25 cellular contexts compared by ENCODE assay signal in the genomic region with DNA sequence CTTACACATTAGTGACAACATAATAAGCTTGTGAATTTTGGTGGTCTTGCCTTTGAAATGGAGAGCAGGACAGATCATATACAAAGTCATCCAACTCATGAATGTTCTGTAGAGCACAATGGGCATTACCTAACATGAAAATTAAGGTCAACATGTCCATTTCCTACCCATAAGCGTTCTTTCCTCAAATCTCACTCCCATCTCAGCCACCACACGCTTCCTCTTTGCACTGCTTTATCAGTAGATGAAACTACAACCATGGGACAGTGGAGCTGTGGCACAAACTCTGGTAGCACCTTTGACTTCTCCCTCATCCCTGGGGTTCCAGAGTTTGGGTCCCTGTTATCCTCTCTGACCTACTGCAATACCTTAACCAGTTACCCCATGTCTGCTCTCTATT. TPM values are rescaled to one million over a fixed set of nuclear protein-coding genes. Genes with fewer than 3 reads are reported as not detected.
DNase-seq lines count a peak whose midpoint lies in the region; ATAC-seq, FAIRE-seq and TF ChIP-seq lines count a peak whose summit lies in the region.
"Had no signal": no experiment of that assay in that cellular context is flagged by ENCODE, and none has a peak within 500 bp of the region (broad histone marks: within the 10 kb centered on the region; RNA-seq: fewer than 3 reads in every experiment).

No MANE protein-coding gene starts in this region.

- peaks cover 57% of the 10 kb centered on the region for H3K79me2 ChIP-seq in hepatocyte

- no peaks in the 10 kb centered on the region for H3K27me3 ChIP-seq in hepatocyte
- H3K27me3 ChIP-seq: BE2C had no signal

- CTCF ChIA-PET in A549 (lab: Yijun Ruan, JAX) = interaction anchor here (1.9 kb wide), 2 partner anchors 37 to 45 kb away, joined by 10 to 15 read pairs; a partner anchor contains a TSS

- POLR2A ChIA-PET in A549 (lab: Yijun Ruan, JAX) = interaction anchor here (1.2 kb wide), 1 partner anchor 9 kb away, joined by 4 read pairs; no protein-coding TSS in a partner anchor

- peaks cover 22% of the 10 kb centered on the region for H3K36me3 Mint-ChIP-seq in neural crest cell (ENCODE audit: low read depth)

- no peaks in the 10 kb centered on the region for H3K27me3 Mint-ChIP-seq in neural crest cell (ENCODE audit: low read depth)

- no peak for ATAC-seq in A549
- ATAC-seq in GM19467 (IDR thresholded peaks at IDR 0.05; ENCODE audit: unreplicated experiment) = no peak
- no peak for ATAC-seq in GM21723 (IDR thresholded peaks at IDR 0.05; ENCODE audit: unreplicated experiment)
- no peak for ATAC-seq in GM19455 (IDR thresholded peaks at IDR 0.05; ENCODE audit: unreplicated experiment)

- TF ChIP-seq EP300 in A549 (IDR thresholded peaks at IDR 0.05) = no peak

- H3K4me1 Mint-ChIP-seq in neural crest cell = peaks cover 47% of the 10 kb centered on the region

- no peak overlapping the region for H2AFZ ChIP-seq in hepatocyte
- H2AFZ ChIP-seq: GM23248 had no signal

- TF ChIP-seq CTCF in A549 (IDR thresholded peaks at IDR 0.05) (no peak), hepatocyte (IDR thresholded peaks at IDR 0.05; ENCODE audit: poor library complexity) (no peak), neural crest cell (conservative IDR thresholded peaks at IDR 0.05) (no peak)

- peaks cover 8% of the 10 kb centered on the region for H3K9me3 Mint-ChIP-seq in neural crest cell

- no peak for TF ChIP-seq POLR2A in A549 (IDR thresholded peaks at IDR 0.05; ENCODE audit: low read length)

- WGBS in A549 (ENCODE audit: missing lambda C conversion rate) = 62% methylated on average over 2 of the region's 2 CpGs
- WGBS in hepatocyte (ENCODE audit: low lambda C conversion rate, missing lambda C conversion rate) = 79% methylated on average over 2 of the region's 2 CpGs

- peak overlapping the region; percentile 96 to 98 for H3K27ac ChIP-seq in A549
- no peak overlapping the region for H3K27ac ChIP-seq in hepatocyte
- H3K27ac ChIP-seq: GM23248 had no signal

- no peaks in the 10 kb centered on the region for H3K36me3 ChIP-seq in hepatocyte (replicated peaks; ENCODE audit: insufficient read depth, low read depth)
- H3K36me3 ChIP-seq: BE2C had no signal

- no peak overlapping the region for H3K27ac Mint-ChIP-seq in neural crest cell (ENCODE audit: unreplicated experiment)

- H3K4me2 ChIP-seq in A549 (peak overlapping the region; percentile 90), hepatocyte (peak overlapping the region; percentile 76)

- no peaks in the 10 kb centered on the region for H4K20me1 ChIP-seq in hepatocyte (ENCODE audit: insufficient read depth, poor library complexity, severe bottlenecking)

- no peaks in the 10 kb centered on the region for H3K9me2 ChIP-seq in hepatocyte (replicated peaks; ENCODE audit: insufficient read depth)

- DNase-seq in A549 (ENCODE audit: low read depth in 1 of 2, low spot score in 1 of 2) = no peak
- DNase-seq in OCI-M1 (lab: John Stamatoyannopoulos, UW) = peak; percentile 59
- no peak for DNase-seq in hepatocyte (ENCODE audit: low spot score)
- no peak for DNase-seq in neural crest cell (ENCODE audit: low read depth, low spot score)
- DNase-seq in stimulated activated CD4-positive, alpha-beta T cell treated with anti-CD3 and anti-CD28 coated beads, Interleukin-1b, Interleukin-23, amount 100 ng/mL, for 48 hours = no peak
- DNase-seq: BE2C, EL, GF-D8, GM23248, IMR-90, NCI-H1048, NCI-H1417 treated with DMSO at 0.1 percent for 48 hours, NCI-H187, NCI-H2107, NCI-H446 treated with DMSO at 0.1 percent for 48 hours, NCI-H526 treated with DMSO at 0.1 percent for 48 hours, Right ventricle myocardium superior had no signal

- H3K4me1 ChIP-seq in A549 (peaks cover 75% of the 10 kb centered on the region), hepatocyte (ENCODE audit: insufficient read depth) (peaks cover 37% of the 10 kb centered on the region)
- H3K4me1 ChIP-seq: BE2C had no signal

- H3K9me3 ChIP-seq in A549 (no peaks in the 10 kb centered on the region), hepatocyte (ENCODE audit: low read depth) (no peaks in the 10 kb centered on the region)
- H3K9me3 ChIP-seq: BE2C, HAP-1 had no signal

- H3K4me3 ChIP-seq in A549 (peak overlapping the region; percentile 65), hepatocyte (no peak overlapping the region)
- H3K4me3 ChIP-seq: GM23248, HAP-1 had no signal

- TF ChIP-seq RAD21 in A549 (conservative IDR thresholded peaks at IDR 0.05 in 1 of 2, IDR thresholded peaks at IDR 0.05 in 1 of 2) = no peak

- peak overlapping the region; percentile 35 for H3K4me3 Mint-ChIP-seq in neural crest cell

- FAIRE-seq in A549 (lab: Jason Lieb, UNC) = no peak
- FAIRE-seq: A204.1, HTR-8/SVneo had no signal

TF ChIP-seq in A549, 52 proteins besides CTCF, POLR2A, EP300 and RAD21:
- TF ChIP-seq EHF (CRISPR knock-in tag; IDR thresholded peaks at IDR 0.05) = no peak
- 0 out of 2 replicates have a peak, but pooled peaks have one; percentile 27 for TF ChIP-seq HOXB13 (CRISPR knock-in tag; IDR thresholded peaks at IDR 0.05; ENCODE audit: low read depth)

RNA-seq across cellular contexts. Expression of a gene that starts 2.2 kb away (rescaled TPM):
- polyA plus RNA-seq in A549 (2011; rRNA removed) = 829 TPM in 2 replicates
- 164 and 181 TPM in 2 replicates for polyA plus RNA-seq in A549 (2012; cell fraction: cytosol; rRNA removed)
- 144 and 182 TPM in 2 replicates for polyA plus RNA-seq in A549 (2012; cell fraction: nucleus; rRNA removed)
- polyA plus RNA-seq in A549 (2017; fragmentation: RNase III; extraction: RNeasy Plus Mini Kit Qiagen cat#74134 plus additional on column Dnase treatment) = 325 to 395 TPM (median 381 TPM) in 3 replicates
- polyA minus RNA-seq in A549 (2011; rRNA and poly(A)+ RNA removed) = 137 and 147 TPM in 2 replicates
- total RNA-seq in hepatocyte = 292 and 337 TPM in 2 replicates
- 244 and 273 TPM in 2 replicates for polyA plus RNA-seq in hepatocyte
- total RNA-seq in neural crest cell = 92.3 and 97.1 TPM in 2 replicates

RNA-seq across cellular contexts. Expression of a gene that starts 36.4 kb away (rescaled TPM):
- polyA plus RNA-seq in A549 (2011; rRNA removed) = 142 and 161 TPM in 2 replicates
- 32.2 and 34.0 TPM in 2 replicates for polyA plus RNA-seq in A549 (2012; cell fraction: cytosol; rRNA removed)
- polyA plus RNA-seq in A549 (2012; cell fraction: nucleus; rRNA removed) = 19.9 and 25.3 TPM in 2 replicates
- 35.3 to 49.0 TPM (median 48.7 TPM) in 3 replicates for polyA plus RNA-seq in A549 (2017; fragmentation: RNase III; extraction: RNeasy Plus Mini Kit Qiagen cat#74134 plus additional on column Dnase treatment)
- 47.5 and 50.1 TPM in 2 replicates for polyA minus RNA-seq in A549 (2011; rRNA and poly(A)+ RNA removed)
- not detected in 2 replicates for total RNA-seq in hepatocyte
- 0.45 and 0.89 TPM in 2 replicates for polyA plus RNA-seq in hepatocyte
- total RNA-seq in neural crest cell = not detected in 2 replicates
- total RNA-seq: GM23248, IMR-90, RPMI7951, SK-MEL-5 had no signal
- polyA plus RNA-seq: GM23248, IMR-90 had no signal

RNA-seq across cellular contexts. Expression of a gene that starts 53.1 kb away (rescaled TPM):
- polyA plus RNA-seq in A549 (2011; rRNA removed) = 3.1 TPM in 2 replicates
- 0.46 and 0.52 TPM in 2 replicates for polyA plus RNA-seq in A549 (2012; cell fraction: cytosol; rRNA removed)
- 0.32 and 0.47 TPM in 2 replicates for polyA plus RNA-seq in A549 (2012; cell fraction: nucleus; rRNA removed)
- 0.80 to 1.4 TPM (median 1.00 TPM) in 3 replicates for polyA plus RNA-seq in A549 (2017; fragmentation: RNase III; extraction: RNeasy Plus Mini Kit Qiagen cat#74134 plus additional on column Dnase treatment)
- 2.9 and 4.2 TPM in 2 replicates for polyA minus RNA-seq in A549 (2011; rRNA and poly(A)+ RNA removed)
- 0.03 and 0.08 TPM in 2 replicates for total RNA-seq in hepatocyte
- polyA plus RNA-seq in hepatocyte = 0.35 TPM in 1 of 2 replicates, not detected in the other
- 0.21 TPM in 1 of 2 replicates, not detected in the other for total RNA-seq in neural crest cell
- total RNA-seq: GM23248, IMR-90 had no signal
- polyA plus RNA-seq: GM23248, IMR-90 had no signal
